In genomic region chr1:155208406-155208655, GRCh38 we compare ENCODE assay signal across 8 cellular contexts. TPM values are rescaled to one million over a fixed set of nuclear protein-coding genes. Genes with fewer than 3 reads are reported as not detected.
DNase-seq lines count a peak whose midpoint lies in the region; ATAC-seq and TF ChIP-seq lines count a peak whose summit lies in the region.

No MANE protein-coding gene starts in this region.

- 0% methylated on average over 3 of the region's 11 CpGs for WGBS in right lobe of liver (ENCODE audit: insufficient coverage, low coverage, low lambda C conversion rate, missing lambda C conversion rate)
- 0 to 1% methylated on average over 1 to 11 of the region's 11 CpGs for WGBS in transverse colon (ENCODE audit: low coverage in 1 of 2), 2 donors

- in situ Hi-C loops in transverse colon (cut with MboI; ENCODE audit: low pct_ligation_motif_present in 1 of 4, low pct_unique_long_range_greater_than_20kb in 1 of 4, low sequenced_read_pairs in 3 of 4): no loop called here

- DNase-seq in activated T-cell treated with anti-CD3 and anti-CD28 coated beads, Interleukin-2, amount 50 U/mL, for 4 hours: no peak
- DNase-seq in activated T-cell treated with anti-CD3 and anti-CD28 coated beads, Interleukin-2, amount 50 U/mL, for 1 hour: no peak
- no peak for DNase-seq in adipocyte (ENCODE audit: low read depth)
- DNase-seq in right lobe of liver: peak in 1 of 3 donors; percentile 84
- no peak for DNase-seq in transverse colon
- DNase-seq in NK-92 treated with Interleukin-12 subunit alpha and Interleukin-12 subunit beta, amount 100 ng/mL, for 24 hours (lab: John Stamatoyannopoulos, UW): no peak
- no peak for DNase-seq in NCI-H1092 (lab: John Stamatoyannopoulos, UW)

- TF ChIP-seq EP300 in transverse colon (IDR thresholded peaks at IDR 0.05; ENCODE audit: low read depth): no peak

- H3K27me3 ChIP-seq in adipocyte (replicated peaks; ENCODE audit: control insufficient read depth, insufficient read depth, low read length): no peaks in the 10 kb centered on the region
- no peaks in the 10 kb centered on the region for H3K27me3 ChIP-seq in right lobe of liver
- no peaks in the 10 kb centered on the region for H3K27me3 ChIP-seq in transverse colon

- H3K4me1 ChIP-seq in adipocyte (ENCODE audit: control insufficient read depth, insufficient read depth, low read length) (peaks cover 23% of the 10 kb centered on the region), right lobe of liver (peaks cover 0 to 14% (median 0%) of the 10 kb centered on the region in 4 donors), transverse colon (peaks cover 24 to 29% (median 26%) of the 10 kb centered on the region in 4 donors)

- peak overlapping the region; percentile 97 for H3K9ac ChIP-seq in adipocyte (ENCODE audit: low read length)

- H3K9me3 ChIP-seq in adipocyte (ENCODE audit: control insufficient read depth, low read length) (no peaks in the 10 kb centered on the region), right lobe of liver (no peaks in the 10 kb centered on the region), transverse colon (no peaks in the 10 kb centered on the region)

- intact Hi-C loops in right lobe of liver (cut with DNase I) (no loop called here), transverse colon (cut with DNase I; ENCODE audit: low total_unique reads) (loop anchor here (2.0 kb wide), 1 partner anchor 18 kb away; no protein-coding TSS in a partner anchor)

- peak overlapping the region; percentile 99 for H3K4me3 ChIP-seq in adipocyte (ENCODE audit: low read length)
- H3K4me3 ChIP-seq in right lobe of liver: peak overlapping the region; percentile 84 to 100 (median 97)
- peak overlapping the region; percentile 71 to 92 (median 84) for H3K4me3 ChIP-seq in transverse colon

- H3K36me3 ChIP-seq in adipocyte (ENCODE audit: control insufficient read depth, insufficient read depth, low read length, severe bottlenecking): peaks cover 10% of the 10 kb centered on the region
- H3K36me3 ChIP-seq in right lobe of liver: no peaks in the 10 kb centered on the region
- H3K36me3 ChIP-seq in transverse colon: no peaks in the 10 kb centered on the region

- TF ChIP-seq POLR2A in right lobe of liver (IDR thresholded peaks at IDR 0.05): no peak
- TF ChIP-seq POLR2A in transverse colon (IDR thresholded peaks at IDR 0.05): peak; percentile 1

- H3K36me3 Mint-ChIP-seq in activated T-cell treated with anti-CD3 and anti-CD28 coated beads, Interleukin-2, amount 50 U/mL, for 4 hours (ENCODE audit: insufficient read depth): peaks cover 8% of the 10 kb centered on the region

- peaks cover 24% of the 10 kb centered on the region for H3K4me1 Mint-ChIP-seq in activated T-cell treated with anti-CD3 and anti-CD28 coated beads, Interleukin-2, amount 50 U/mL, for 4 hours (ENCODE audit: low read depth)

- TF ChIP-seq CTCF in right lobe of liver (IDR thresholded peaks at IDR 0.05) (no peak), transverse colon (IDR thresholded peaks at IDR 0.05) (no peak)

- H3K9me3 Mint-ChIP-seq in activated T-cell treated with anti-CD3 and anti-CD28 coated beads, Interleukin-2, amount 50 U/mL, for 4 hours: no peaks in the 10 kb centered on the region

- H3K4me3 Mint-ChIP-seq in activated T-cell treated with anti-CD3 and anti-CD28 coated beads, Interleukin-2, amount 50 U/mL, for 4 hours: peak overlapping the region; percentile 91

- H3K27ac ChIP-seq in right lobe of liver: peak overlapping the region; percentile 96 to 99 (median 97)
- H3K27ac ChIP-seq in transverse colon: peak overlapping the region; percentile 96 to 99 (median 98)

- no peaks in the 10 kb centered on the region for H3K27me3 Mint-ChIP-seq in activated T-cell treated with anti-CD3 and anti-CD28 coated beads, Interleukin-2, amount 50 U/mL, for 4 hours (ENCODE audit: low read depth)

- ATAC-seq in activated T-cell treated with anti-CD3 and anti-CD28 coated beads, Interleukin-2, amount 50 U/mL, for 4 hours: no peak
- ATAC-seq in right lobe of liver (no peak), GM21737 (IDR thresholded peaks at IDR 0.05; ENCODE audit: unreplicated experiment) (no peak)

RNA-seq across cellular contexts. Expression of gene MTX1, which starts 0.2 kb away (rescaled TPM):
- total RNA-seq in activated T-cell treated with anti-CD3 and anti-CD28 coated beads, Interleukin-2, amount 50 U/mL, for 4 hours: 10 to 100 TPM; 77.4 to 88.6 (median 77.7) TPM
- total RNA-seq in right lobe of liver: 10 to 100 TPM; 20.0 to 50.7 (median 23.9) TPM
- total RNA-seq in transverse colon: 10 to 100 TPM; 24.3 to 64.0 (median 46.0) TPM

RNA-seq across cellular contexts. Expression of gene THBS3, which starts 0.6 kb away (rescaled TPM):
- 1 to 10 TPM; 3.0 to 4.1 (median 3.7) TPM for total RNA-seq in activated T-cell treated with anti-CD3 and anti-CD28 coated beads, Interleukin-2, amount 50 U/mL, for 4 hours
- total RNA-seq in right lobe of liver (10 to 100 TPM in 3 of 6 experiments, 1 to 10 TPM in 3; 4.0 to 14.4 (median 10.5) TPM), transverse colon (10 to 100 TPM; 19.2 to 37.8 (median 27.0) TPM)

RNA-seq across cellular contexts. Expression of gene TRIM46, which starts 34.7 kb away (rescaled TPM):
- 1 to 10 TPM; 3.5 to 4.4 (median 3.5) TPM for total RNA-seq in activated T-cell treated with anti-CD3 and anti-CD28 coated beads, Interleukin-2, amount 50 U/mL, for 4 hours
- total RNA-seq in right lobe of liver (under 1 TPM in 2 of 6 experiments, not detected in 4; 0.09 to 0.15 TPM), transverse colon (under 1 TPM in 2 of 4 donors, not detected in 2; 0.41 to 0.48 TPM)

RNA-seq across cellular contexts. Expression of gene KRTCAP2, which starts 35.2 kb away (rescaled TPM):
- 100 to 1,000 TPM; 191 to 204 (median 193) TPM for total RNA-seq in activated T-cell treated with anti-CD3 and anti-CD28 coated beads, Interleukin-2, amount 50 U/mL, for 4 hours
- total RNA-seq in right lobe of liver (100 to 1,000 TPM in 3 of 6 experiments, 10 to 100 TPM in 3; 85.5 to 145 (median 99.9) TPM), transverse colon (100 to 1,000 TPM; 106 to 240 (median 131) TPM)

RNA-seq across cellular contexts. Expression of gene ENTREP3, which starts 47.0 kb away (rescaled TPM):
- total RNA-seq in activated T-cell treated with anti-CD3 and anti-CD28 coated beads, Interleukin-2, amount 50 U/mL, for 4 hours: 10 to 100 TPM; 31.7 to 41.3 (median 39.8) TPM
- total RNA-seq in right lobe of liver: 10 to 100 TPM in 2 of 6 experiments, 1 to 10 TPM in 4; 7.2 to 13.0 (median 9.6) TPM
- total RNA-seq in transverse colon: 10 to 100 TPM in 3 of 4 donors, 1 to 10 TPM in 1; 9.0 to 21.9 (median 15.7) TPM
